ENCODE assay signal across 21 cellular contexts in genomic region chr16:2782583-2783351, GRCh38. TPM values are rescaled to one million over a fixed set of nuclear protein-coding genes. Genes with fewer than 3 reads are reported as not detected.
DNase-seq lines count a peak whose midpoint lies in the region; ATAC-seq, FAIRE-seq and TF ChIP-seq lines count a peak whose summit lies in the region.
"Had no signal": no experiment of that assay in that cellular context is flagged by ENCODE, and none has a peak within 500 bp of the region (broad histone marks: within the 10 kb centered on the region; RNA-seq: fewer than 3 reads in every experiment).

No MANE protein-coding gene starts in this region.

- peak; percentile 30 for DNase-seq in activated naive CD8-positive, alpha-beta T cell treated with anti-CD3 and anti-CD28 coated beads, Interleukin-2, amount 10 ng/mL, durations not matched to agents 7 days and 5 days
- no peak for DNase-seq in activated naive CD8-positive, alpha-beta T cell treated with anti-CD3 and anti-CD28 coated beads, Interleukin-2, amount 50 U/mL, for 24 hours
- DNase-seq in HCT116 (ENCODE audit: low read depth, low spot score) (no peak), K562 (ENCODE audit: extremely low read depth in 1 of 4, low spot score in 3 of 4) (no peak), spleen (peak; percentile 49), NOMO-1 (lab: John Stamatoyannopoulos, UW; ENCODE audit: unreplicated experiment in 2 of 2) (no peak), testis (no peak), NCI-H774 (lab: John Stamatoyannopoulos, UW) (no peak)
- DNase-seq: activated CD8-positive, alpha-beta T cell treated with anti-CD3 and anti-CD28 coated beads, Interleukin-2, amount 10 ng/mL, durations not matched to agents 7 days and 5 days; DND-41; foreskin fibroblast; hippocampal formation; Karpas-422; NCI-H1092 treated with DMSO at 0.1 percent for 48 hours; NCI-H510A; SJCRH30; T-helper 2 cell had no signal

- H3K4me3 Mint-ChIP-seq in activated naive CD8-positive, alpha-beta T cell treated with anti-CD3 and anti-CD28 coated beads, Interleukin-2, amount 10 ng/mL, durations not matched to agents 7 days and 5 days, result no peak overlapping the region
- H3K4me3 Mint-ChIP-seq in activated naive CD8-positive, alpha-beta T cell treated with anti-CD3 and anti-CD28 coated beads, Interleukin-2, amount 50 U/mL, for 24 hours, result no peak overlapping the region
- H3K4me3 Mint-ChIP-seq: activated CD8-positive, alpha-beta T cell treated with anti-CD3 and anti-CD28 coated beads, Interleukin-2, amount 10 ng/mL, durations not matched to agents 7 days and 5 days had no signal

- no peaks in the 10 kb centered on the region for H4K20me1 ChIP-seq in HCT116 (ENCODE audit: insufficient read depth)
- no peaks in the 10 kb centered on the region for H4K20me1 ChIP-seq in K562 (replicated peaks; ENCODE audit: control insufficient read depth, insufficient read depth, low read length)

- H3K9me2 ChIP-seq in HCT116 (ENCODE audit: insufficient read depth), result no peaks in the 10 kb centered on the region

- H3K36me3 ChIP-seq in HCT116 (ENCODE audit: control insufficient read depth in 1 of 2, insufficient read depth in 2 of 2, low read length in 2 of 2) (no peaks in the 10 kb centered on the region), K562 (ENCODE audit: control insufficient read depth, insufficient read depth, low read length) (peaks cover under 1% of the 10 kb centered on the region; the same call in 1 of the 3 replicates), spleen (no peaks in the 10 kb centered on the region), testis (ENCODE audit: low read depth, missing control alignments) (no peaks in the 10 kb centered on the region)
- H3K36me3 ChIP-seq: SJCRH30, thoracic aorta had no signal

- in situ Hi-C loops in K562 (cut with MboI), result no loop called here

- ATAC-seq in activated naive CD8-positive, alpha-beta T cell treated with anti-CD3 and anti-CD28 coated beads, Interleukin-2, amount 10 ng/mL, durations not matched to agents 7 days and 5 days (ENCODE audit: low read depth), result no peak
- no peak for ATAC-seq in activated naive CD8-positive, alpha-beta T cell treated with anti-CD3 and anti-CD28 coated beads, Interleukin-2, amount 50 U/mL, for 24 hours
- ATAC-seq in HCT116 (peak; percentile 49; the same call in 1 of the 2 replicates), K562 (no peak)
- ATAC-seq: activated CD8-positive, alpha-beta T cell treated with anti-CD3 and anti-CD28 coated beads, Interleukin-2, amount 10 ng/mL, durations not matched to agents 7 days and 5 days had no signal

- RAD21 ChIA-PET in HCT116 (lab: Charles Lee; ENCODE audit: low non-redundant PET in 1 of 2, low total read pairs in 2 of 2, uncharacterized antibody in 2 of 2, unreplicated experiment in 2 of 2), result interaction anchor here in 1 of 2 experiments (1.1 kb wide), 1 partner anchor 92 kb away, joined by 10 read pairs; no protein-coding TSS in a partner anchor

- H3K27ac Mint-ChIP-seq in activated naive CD8-positive, alpha-beta T cell treated with anti-CD3 and anti-CD28 coated beads, Interleukin-2, amount 10 ng/mL, durations not matched to agents 7 days and 5 days, result no peak overlapping the region
- no peak overlapping the region for H3K27ac Mint-ChIP-seq in activated naive CD8-positive, alpha-beta T cell treated with anti-CD3 and anti-CD28 coated beads, Interleukin-2, amount 50 U/mL, for 24 hours
- H3K27ac Mint-ChIP-seq: activated CD8-positive, alpha-beta T cell treated with anti-CD3 and anti-CD28 coated beads, Interleukin-2, amount 10 ng/mL, durations not matched to agents 7 days and 5 days had no signal

- H3K36me3 Mint-ChIP-seq in activated naive CD8-positive, alpha-beta T cell treated with anti-CD3 and anti-CD28 coated beads, Interleukin-2, amount 10 ng/mL, durations not matched to agents 7 days and 5 days, result no peaks in the 10 kb centered on the region
- H3K36me3 Mint-ChIP-seq in activated naive CD8-positive, alpha-beta T cell treated with anti-CD3 and anti-CD28 coated beads, Interleukin-2, amount 50 U/mL, for 24 hours (ENCODE audit: low read depth), result peaks cover 4% of the 10 kb centered on the region

- CTCF ChIA-PET in HCT116 (lab: Charles Lee) (no interaction called here), K562 (lab: Yijun Ruan, JAX; ENCODE audit: low intra/inter-chr PET ratio) (no interaction called here)

- no peaks in the 10 kb centered on the region for H3K9me3 Mint-ChIP-seq in activated naive CD8-positive, alpha-beta T cell treated with anti-CD3 and anti-CD28 coated beads, Interleukin-2, amount 10 ng/mL, durations not matched to agents 7 days and 5 days
- no peaks in the 10 kb centered on the region for H3K9me3 Mint-ChIP-seq in activated naive CD8-positive, alpha-beta T cell treated with anti-CD3 and anti-CD28 coated beads, Interleukin-2, amount 50 U/mL, for 24 hours
- H3K9me3 Mint-ChIP-seq: CD8-positive, alpha-beta memory T cell; nephron had no signal

- POLR2A ChIA-PET in activated naive CD8-positive, alpha-beta T cell treated with anti-CD3 and anti-CD28 coated beads, Interleukin-2, amount 10 ng/mL, durations not matched to agents 7 days and 5 days (lab: Charles Lee), result interaction anchor here (1.1 kb wide), 1 partner anchor 100 kb away, joined by 4 read pairs; the partner anchor contains the start of gene FLYWCH2
- POLR2A ChIA-PET in HCT116 (lab: Charles Lee), result no interaction called here
- POLR2A ChIA-PET in K562 (lab: Yijun Ruan, JAX), result interaction anchor here (0.6 to 2.4 kb wide), 3 partner anchors 8 to 29 kb away, joined by 3 to 10 read pairs (median 8); no protein-coding TSS in a partner anchor

- no peaks in the 10 kb centered on the region for H3K9me1 ChIP-seq in K562 (ENCODE audit: control insufficient read depth, insufficient read depth, low read length)

- H3K79me2 ChIP-seq in HCT116 (ENCODE audit: insufficient read depth, low read length) (peaks cover 7% of the 10 kb centered on the region), K562 (ENCODE audit: control insufficient read depth, insufficient read depth, low read length) (peaks cover 9% of the 10 kb centered on the region)

- no peak overlapping the region for H3K4me3 ChIP-seq in HCT116 (replicated peaks in 1 of 2; ENCODE audit: low read depth in 1 of 2, low read length in 2 of 2)
- no peak overlapping the region for H3K4me3 ChIP-seq in K562
- no peak overlapping the region for H3K4me3 ChIP-seq in spleen
- no peak overlapping the region for H3K4me3 ChIP-seq in testis
- H3K4me3 ChIP-seq: SJCRH30, thoracic aorta had no signal

- 66% methylated on average over 17 of the region's 20 CpGs for WGBS in K562 (ENCODE audit: insufficient coverage, low coverage, missing lambda C conversion rate)
- 70 to 84% (median 81%) methylated on average over 13 to 20 of the region's 20 CpGs for WGBS in spleen, 5 donors
- 74 to 75% methylated on average over 19 to 20 of the region's 20 CpGs for WGBS in testis, 2 donors

- H3K27me3 ChIP-seq in HCT116 (ENCODE audit: insufficient read depth, low read length) (no peaks in the 10 kb centered on the region), K562 (ENCODE audit: control insufficient read depth in 2 of 2, insufficient read depth in 2 of 2, low read length in 2 of 2) (peaks cover 0 to 3% of the 10 kb centered on the region in 2 experiments; a peak in 2 of 5 replicates), spleen (replicated peaks in 1 of 7) (peaks cover 0 to 33% (median 22%) of the 10 kb centered on the region in 7 donors), testis (no peaks in the 10 kb centered on the region)
- H3K27me3 ChIP-seq: SJCRH30 had no signal

- BruUV-seq in HCT116 (replicated peaks; lab: Mats Ljungman, UMichigan) (no TSS peak), K562 (replicated peaks; lab: Mats Ljungman, UMichigan) (no TSS peak)

- H3K9ac ChIP-seq in HCT116 (ENCODE audit: low read length), result no peak overlapping the region
- H3K9ac ChIP-seq in K562 (ENCODE audit: insufficient read depth in 1 of 2, low read depth in 2 of 2, low read length in 2 of 2), result peak overlapping the region in 1 of 2 experiments; percentile 43; a peak in 2 of 4 replicates

- peak in 2 of 3 experiments; percentile 15; a peak in 2 of 6 replicates for TF ChIP-seq CTCF in HCT116 (IDR thresholded peaks at IDR 0.05 in 2 of 3, conservative IDR thresholded peaks at IDR 0.05 in 1 of 3; ENCODE audit: borderline replicate concordance in 1 of 3, insufficient read depth in 1 of 3, low read depth in 2 of 3, low read length in 2 of 3)
- TF ChIP-seq CTCF in K562 (IDR thresholded peaks at IDR 0.05 in 2 of 3, conservative IDR thresholded peaks at IDR 0.05 in 1 of 3; ENCODE audit: insufficient read depth in 2 of 3, low read depth in 1 of 3, low read length in 3 of 3), result no peak
- TF ChIP-seq CTCF in spleen (IDR thresholded peaks at IDR 0.05 in 8 of 11, conservative IDR thresholded peaks at IDR 0.05 in 3 of 11), result no peak
- no peak for TF ChIP-seq CTCF in testis (IDR thresholded peaks at IDR 0.05)

- H3K27me3 Mint-ChIP-seq in activated naive CD8-positive, alpha-beta T cell treated with anti-CD3 and anti-CD28 coated beads, Interleukin-2, amount 10 ng/mL, durations not matched to agents 7 days and 5 days, result peaks cover 5% of the 10 kb centered on the region
- H3K27me3 Mint-ChIP-seq in activated naive CD8-positive, alpha-beta T cell treated with anti-CD3 and anti-CD28 coated beads, Interleukin-2, amount 50 U/mL, for 24 hours, result peaks cover 4% of the 10 kb centered on the region

- H3K27ac ChIP-seq in HCT116 (ENCODE audit: low read depth, low read length) (no peak overlapping the region), K562 (ENCODE audit: extremely low read depth, low read depth, low read length) (no peak overlapping the region), spleen (no peak overlapping the region), testis (no peak overlapping the region)
- H3K27ac ChIP-seq: SJCRH30, thoracic aorta had no signal

- TF ChIP-seq POLR2A in HCT116 (IDR thresholded peaks at IDR 0.05; ENCODE audit: borderline replicate concordance, extremely low read depth, insufficient read depth, insufficient read length) (no peak), K562 (conservative IDR thresholded peaks at IDR 0.05) (no peak), spleen (IDR thresholded peaks at IDR 0.05) (no peak), testis (IDR thresholded peaks at IDR 0.05) (no peak)

- H3K4me2 ChIP-seq in HCT116 (ENCODE audit: low read length), result no peak overlapping the region
- H3K4me2 ChIP-seq in K562 (ENCODE audit: insufficient read depth, low read length), result no peak overlapping the region

- H3K9me3 ChIP-seq in HCT116 (ENCODE audit: control insufficient read depth in 1 of 2, insufficient read depth in 1 of 2, low read depth in 1 of 2, low read length in 2 of 2) (no peaks in the 10 kb centered on the region), K562 (replicated peaks; ENCODE audit: control insufficient read depth, insufficient read depth, low read depth, low read length) (no peaks in the 10 kb centered on the region), spleen (no peaks in the 10 kb centered on the region), testis (no peaks in the 10 kb centered on the region)
- H3K9me3 ChIP-seq: SJCRH30, thoracic aorta had no signal

- TF ChIP-seq EP300 in K562 (IDR thresholded peaks at IDR 0.05; ENCODE audit: low read length), result no peak

- TF ChIP-seq RAD21 in HCT116 (IDR thresholded peaks at IDR 0.05; ENCODE audit: low read depth) (no peak), K562 (CRISPR knock-in tag; conservative IDR thresholded peaks at IDR 0.05 in 1 of 2, IDR thresholded peaks at IDR 0.05 in 1 of 2) (no peak)

- H2AFZ ChIP-seq in HCT116 (ENCODE audit: low read depth, low read length, poor library complexity, severe bottlenecking), result no peak overlapping the region
- no peak overlapping the region for H2AFZ ChIP-seq in K562 (ENCODE audit: low read depth, low read length)

- H3K4me1 Mint-ChIP-seq in activated naive CD8-positive, alpha-beta T cell treated with anti-CD3 and anti-CD28 coated beads, Interleukin-2, amount 10 ng/mL, durations not matched to agents 7 days and 5 days, result peaks cover 15% of the 10 kb centered on the region
- peaks cover 19% of the 10 kb centered on the region for H3K4me1 Mint-ChIP-seq in activated naive CD8-positive, alpha-beta T cell treated with anti-CD3 and anti-CD28 coated beads, Interleukin-2, amount 50 U/mL, for 24 hours

- intact Hi-C loops in HCT116 (cut with micrococcal nuclease) (no loop called here), K562 (cut with micrococcal nuclease) (no loop called here), spleen (cut with DNase I; ENCODE audit: low total_unique reads) (no loop called here), testis (cut with DNase I; ENCODE audit: low total_unique reads) (no loop called here)

- H3K4me1 ChIP-seq in HCT116 (ENCODE audit: control insufficient read depth in 1 of 2, insufficient read depth in 2 of 2, low read length in 2 of 2), result peaks cover 10 to 21% of the 10 kb centered on the region in 2 experiments
- peaks cover 4 to 47% of the 10 kb centered on the region in 2 experiments; a peak in 4 of 5 replicates for H3K4me1 ChIP-seq in K562 (replicated peaks in 1 of 2; ENCODE audit: control insufficient read depth in 2 of 2, insufficient read depth in 2 of 2, low read length in 2 of 2)
- H3K4me1 ChIP-seq in spleen, result peaks cover 15 to 40% (median 32%) of the 10 kb centered on the region in 6 donors
- H3K4me1 ChIP-seq in testis, result peaks cover 24% of the 10 kb centered on the region

- FAIRE-seq in K562 (lab: Jason Lieb, UNC), result no peak
- FAIRE-seq: keratinocyte had no signal

RNA-seq across cellular contexts. Expression of gene PRSS33, which starts 4.6 kb away (rescaled TPM):
- under 1 TPM; 0.17 to 0.36 TPM for total RNA-seq in activated naive CD8-positive, alpha-beta T cell treated with anti-CD3 and anti-CD28 coated beads, Interleukin-2, amount 10 ng/mL, durations not matched to agents 7 days and 5 days
- total RNA-seq in HCT116 (2021; ENCODE audit: unreplicated experiment) (not detected), K562 (2014; rRNA removed) (not detected in 2 replicates), K562 (2014; rRNA removed; fragmentation: Illumina TruSeq; extraction: Trizol) (not detected in 2 replicates), K562 (2015; rRNA removed; fragmentation: Illumina TruSeq; extraction: Trizol) (not detected in 2 replicates), K562 (2021) (not detected in 2 replicates), spleen (under 1 TPM in 2 of 7 donors, not detected in 5; 0.32 to 0.67 TPM), testis (under 1 TPM in 1 of 2 donors, not detected in 1; 0.93 TPM)
- 0.08 and 0.09 TPM in 2 replicates for polyA plus RNA-seq in HCT116 (2012)
- total RNA-seq in K562 (2011; cell fraction: chromatin; rRNA removed; ENCODE audit: low replicate concordance), result not detected in 2 replicates
- not detected in 2 replicates for total RNA-seq in K562 (2011; cell fraction: nucleolus; rRNA removed)
- not detected in 2 replicates for total RNA-seq in K562 (2011; cell fraction: nucleoplasm; rRNA removed)
- polyA plus RNA-seq in K562 (2011; rRNA removed) (not detected in 2 replicates), K562 (2014; fragmentation: Illumina TruSeq; extraction: Trizol) (not detected in 2 replicates), K562 (2014; fragmentation: Nextera tagmentation; extraction: Ambion mirVana) (not detected), K562 (2014; rRNA removed) (not detected in 2 replicates), spleen (under 1 TPM in 1 of 3 donors, not detected in 2; 0.03 TPM), testis (ENCODE audit: insufficient read depth, low read depth, low replicate concordance) (4.4 TPM)
- polyA plus RNA-seq in K562 (2011; cell fraction: cytosol; rRNA removed), result not detected in 2 replicates
- polyA plus RNA-seq in K562 (2011; cell fraction: nucleus; rRNA removed), result not detected in 2 replicates
- 0.06 TPM in 1 of 2 replicates, not detected in the other for polyA plus RNA-seq in K562 (2012)
- not detected in 2 replicates for polyA minus RNA-seq in K562 (2011; rRNA and poly(A)+ RNA removed)
- polyA minus RNA-seq in K562 (2011; cell fraction: cytosol; rRNA and poly(A)+ RNA removed), result not detected in 2 replicates
- not detected in 2 replicates for polyA minus RNA-seq in K562 (2011; cell fraction: nucleus; rRNA and poly(A)+ RNA removed)
- total RNA-seq: activated CD8-positive, alpha-beta T cell treated with anti-CD3 and anti-CD28 coated beads, Interleukin-2, amount 10 ng/mL, durations not matched to agents 7 days and 5 days; SJCRH30; thoracic aorta had no signal
- polyA plus RNA-seq: CD8-positive, alpha-beta memory T cell; keratinocyte had no signal

RNA-seq across cellular contexts. Expression of gene ELOB, which starts 5.7 kb away (rescaled TPM):
- total RNA-seq in activated naive CD8-positive, alpha-beta T cell treated with anti-CD3 and anti-CD28 coated beads, Interleukin-2, amount 10 ng/mL, durations not matched to agents 7 days and 5 days, result 100 to 1,000 TPM; 205 to 210 TPM
- 239 TPM for total RNA-seq in HCT116 (2021; ENCODE audit: unreplicated experiment)
- 345 and 434 TPM in 2 replicates for polyA plus RNA-seq in HCT116 (2012)
- 7.2 and 24.7 TPM in 2 replicates for total RNA-seq in K562 (2011; cell fraction: chromatin; rRNA removed; ENCODE audit: low replicate concordance)
- total RNA-seq in K562 (2011; cell fraction: nucleolus; rRNA removed), result 37.5 and 47.0 TPM in 2 replicates
- total RNA-seq in K562 (2011; cell fraction: nucleoplasm; rRNA removed), result 31.9 and 34.9 TPM in 2 replicates
- total RNA-seq in K562 (2014; rRNA removed), result 285 and 395 TPM in 2 replicates
- 29.4 and 63.2 TPM in 2 replicates for total RNA-seq in K562 (2014; rRNA removed; fragmentation: Illumina TruSeq; extraction: Trizol)
- 219 and 223 TPM in 2 replicates for total RNA-seq in K562 (2015; rRNA removed; fragmentation: Illumina TruSeq; extraction: Trizol)
- 237 and 268 TPM in 2 replicates for total RNA-seq in K562 (2021)
- 206 and 220 TPM in 2 replicates for polyA plus RNA-seq in K562 (2011; rRNA removed)
- 693 and 1,390 TPM in 2 replicates for polyA plus RNA-seq in K562 (2011; cell fraction: cytosol; rRNA removed)
- 132 and 211 TPM in 2 replicates for polyA plus RNA-seq in K562 (2011; cell fraction: nucleus; rRNA removed)
- 297 and 487 TPM in 2 replicates for polyA plus RNA-seq in K562 (2012)
- polyA plus RNA-seq in K562 (2014; fragmentation: Illumina TruSeq; extraction: Trizol), result 180 and 344 TPM in 2 replicates
- 100 to 1,000 TPM; 764 to 791 TPM for polyA plus RNA-seq in K562 (2014; fragmentation: Nextera tagmentation; extraction: Ambion mirVana)
- polyA plus RNA-seq in K562 (2014; rRNA removed), result 298 and 313 TPM in 2 replicates
- polyA minus RNA-seq in K562 (2011; rRNA and poly(A)+ RNA removed), result 34.5 and 73.6 TPM in 2 replicates
- polyA minus RNA-seq in K562 (2011; cell fraction: cytosol; rRNA and poly(A)+ RNA removed), result 64.8 and 95.8 TPM in 2 replicates
- 15.5 and 22.3 TPM in 2 replicates for polyA minus RNA-seq in K562 (2011; cell fraction: nucleus; rRNA and poly(A)+ RNA removed)
- total RNA-seq in spleen, result 100 to 1,000 TPM; 128 to 467 (median 134) TPM
- polyA plus RNA-seq in spleen, result 100 to 1,000 TPM; 233 to 378 (median 247) TPM
- 100 to 1,000 TPM; 377 to 381 TPM for total RNA-seq in testis
- polyA plus RNA-seq in testis (ENCODE audit: insufficient read depth, low read depth, low replicate concordance), result 582 TPM

RNA-seq across cellular contexts. Expression of gene PRSS41, which starts 15.5 kb away (rescaled TPM):
- total RNA-seq in activated naive CD8-positive, alpha-beta T cell treated with anti-CD3 and anti-CD28 coated beads, Interleukin-2, amount 10 ng/mL, durations not matched to agents 7 days and 5 days, result not detected
- not detected for total RNA-seq in HCT116 (2021; ENCODE audit: unreplicated experiment)
- not detected in 2 replicates for polyA plus RNA-seq in HCT116 (2012)
- not detected in 2 replicates for total RNA-seq in K562 (2011; cell fraction: chromatin; rRNA removed; ENCODE audit: low replicate concordance)
- not detected in 2 replicates for total RNA-seq in K562 (2011; cell fraction: nucleolus; rRNA removed)
- not detected in 2 replicates for total RNA-seq in K562 (2011; cell fraction: nucleoplasm; rRNA removed)
- total RNA-seq in K562 (2014; rRNA removed), result not detected in 2 replicates
- total RNA-seq in K562 (2014; rRNA removed; fragmentation: Illumina TruSeq; extraction: Trizol), result not detected in 2 replicates
- total RNA-seq in K562 (2015; rRNA removed; fragmentation: Illumina TruSeq; extraction: Trizol), result not detected in 2 replicates
- not detected in 2 replicates for total RNA-seq in K562 (2021)
- not detected in 2 replicates for polyA plus RNA-seq in K562 (2011; rRNA removed)
- not detected in 2 replicates for polyA plus RNA-seq in K562 (2011; cell fraction: cytosol; rRNA removed)
- not detected in 2 replicates for polyA plus RNA-seq in K562 (2011; cell fraction: nucleus; rRNA removed)
- not detected in 2 replicates for polyA plus RNA-seq in K562 (2012)
- polyA plus RNA-seq in K562 (2014; fragmentation: Illumina TruSeq; extraction: Trizol), result not detected in 2 replicates
- polyA plus RNA-seq in K562 (2014; fragmentation: Nextera tagmentation; extraction: Ambion mirVana), result not detected
- polyA plus RNA-seq in K562 (2014; rRNA removed), result not detected in 2 replicates
- polyA minus RNA-seq in K562 (2011; rRNA and poly(A)+ RNA removed), result 0.18 TPM in 1 of 2 replicates, not detected in the other
- not detected in 2 replicates for polyA minus RNA-seq in K562 (2011; cell fraction: cytosol; rRNA and poly(A)+ RNA removed)
- polyA minus RNA-seq in K562 (2011; cell fraction: nucleus; rRNA and poly(A)+ RNA removed), result not detected in 2 replicates
- total RNA-seq in spleen, result not detected
- polyA plus RNA-seq in spleen, result not detected
- total RNA-seq in testis, result 1 to 10 TPM in 1 of 2 donors, under 1 TPM in 1; 0.43 to 2.1 TPM
- polyA plus RNA-seq in testis (ENCODE audit: insufficient read depth, low read depth, low replicate concordance), result 0.88 TPM
- total RNA-seq: activated CD8-positive, alpha-beta T cell treated with anti-CD3 and anti-CD28 coated beads, Interleukin-2, amount 10 ng/mL, durations not matched to agents 7 days and 5 days; CD8-positive, alpha-beta memory T cell; SJCRH30; thoracic aorta had no signal
- polyA plus RNA-seq: CD8-positive, alpha-beta memory T cell; keratinocyte had no signal

RNA-seq across cellular contexts. Expression of gene SRRM2, which starts 30.3 kb away (rescaled TPM):
- total RNA-seq in activated naive CD8-positive, alpha-beta T cell treated with anti-CD3 and anti-CD28 coated beads, Interleukin-2, amount 10 ng/mL, durations not matched to agents 7 days and 5 days, result 100 to 1,000 TPM; 740 to 773 TPM
- total RNA-seq in HCT116 (2021; ENCODE audit: unreplicated experiment), result 541 TPM
- 558 and 559 TPM in 2 replicates for polyA plus RNA-seq in HCT116 (2012)
- total RNA-seq in K562 (2011; cell fraction: chromatin; rRNA removed; ENCODE audit: low replicate concordance), result 1,596 and 1,670 TPM in 2 replicates
- total RNA-seq in K562 (2011; cell fraction: nucleolus; rRNA removed), result 1,139 and 1,167 TPM in 2 replicates
- total RNA-seq in K562 (2011; cell fraction: nucleoplasm; rRNA removed), result 1,487 and 2,488 TPM in 2 replicates
- 81.1 and 85.3 TPM in 2 replicates for total RNA-seq in K562 (2014; rRNA removed)
- total RNA-seq in K562 (2014; rRNA removed; fragmentation: Illumina TruSeq; extraction: Trizol), result 79.2 and 79.9 TPM in 2 replicates
- 70.6 and 91.2 TPM in 2 replicates for total RNA-seq in K562 (2015; rRNA removed; fragmentation: Illumina TruSeq; extraction: Trizol)
- total RNA-seq in K562 (2021), result 413 and 466 TPM in 2 replicates
- polyA plus RNA-seq in K562 (2011; rRNA removed), result 82.5 and 179 TPM in 2 replicates
- polyA plus RNA-seq in K562 (2011; cell fraction: cytosol; rRNA removed), result 102 and 119 TPM in 2 replicates
- 1,748 and 2,419 TPM in 2 replicates for polyA plus RNA-seq in K562 (2011; cell fraction: nucleus; rRNA removed)
- polyA plus RNA-seq in K562 (2012), result 391 and 584 TPM in 2 replicates
- polyA plus RNA-seq in K562 (2014; fragmentation: Illumina TruSeq; extraction: Trizol), result 517 and 558 TPM in 2 replicates
- 10 to 100 TPM; 26.7 to 27.6 TPM for polyA plus RNA-seq in K562 (2014; fragmentation: Nextera tagmentation; extraction: Ambion mirVana)
- polyA plus RNA-seq in K562 (2014; rRNA removed), result 463 and 563 TPM in 2 replicates
- polyA minus RNA-seq in K562 (2011; rRNA and poly(A)+ RNA removed), result 72.4 and 72.8 TPM in 2 replicates
- polyA minus RNA-seq in K562 (2011; cell fraction: cytosol; rRNA and poly(A)+ RNA removed), result 155 and 244 TPM in 2 replicates
- polyA minus RNA-seq in K562 (2011; cell fraction: nucleus; rRNA and poly(A)+ RNA removed), result 233 and 249 TPM in 2 replicates
- 100 to 1,000 TPM; 590 to 922 (median 875) TPM for total RNA-seq in spleen
- polyA plus RNA-seq in spleen, result 1,000 to 10,000 TPM in 1 of 3 donors, 100 to 1,000 TPM in 2; 239 to 1,169 (median 672) TPM
- 100 to 1,000 TPM; 446 to 738 TPM for total RNA-seq in testis
- 526 TPM for polyA plus RNA-seq in testis (ENCODE audit: insufficient read depth, low read depth, low replicate concordance)

RNA-seq across cellular contexts. Expression of gene PRSS21, which starts 34.3 kb away (rescaled TPM):
- total RNA-seq in activated naive CD8-positive, alpha-beta T cell treated with anti-CD3 and anti-CD28 coated beads, Interleukin-2, amount 10 ng/mL, durations not matched to agents 7 days and 5 days, result 1 to 10 TPM; 5.6 to 6.9 TPM
- total RNA-seq in HCT116 (2021; ENCODE audit: unreplicated experiment), result 0.39 TPM
- polyA plus RNA-seq in HCT116 (2012), result not detected in 2 replicates
- 205 and 513 TPM in 2 replicates for total RNA-seq in K562 (2011; cell fraction: chromatin; rRNA removed; ENCODE audit: low replicate concordance)
- total RNA-seq in K562 (2011; cell fraction: nucleolus; rRNA removed), result 438 and 448 TPM in 2 replicates
- total RNA-seq in K562 (2011; cell fraction: nucleoplasm; rRNA removed), result 292 and 307 TPM in 2 replicates
- 61.3 and 77.8 TPM in 2 replicates for total RNA-seq in K562 (2014; rRNA removed)
- 41.5 and 43.6 TPM in 2 replicates for total RNA-seq in K562 (2014; rRNA removed; fragmentation: Illumina TruSeq; extraction: Trizol)
- 41.7 and 43.7 TPM in 2 replicates for total RNA-seq in K562 (2015; rRNA removed; fragmentation: Illumina TruSeq; extraction: Trizol)
- 113 and 121 TPM in 2 replicates for total RNA-seq in K562 (2021)
- polyA plus RNA-seq in K562 (2011; rRNA removed), result 112 and 157 TPM in 2 replicates
- 149 and 221 TPM in 2 replicates for polyA plus RNA-seq in K562 (2011; cell fraction: cytosol; rRNA removed)
- polyA plus RNA-seq in K562 (2011; cell fraction: nucleus; rRNA removed), result 780 and 951 TPM in 2 replicates
- polyA plus RNA-seq in K562 (2012), result 109 and 148 TPM in 2 replicates
- polyA plus RNA-seq in K562 (2014; fragmentation: Illumina TruSeq; extraction: Trizol), result 76.1 and 104 TPM in 2 replicates
- polyA plus RNA-seq in K562 (2014; fragmentation: Nextera tagmentation; extraction: Ambion mirVana), result 10 to 100 TPM; 12.1 to 21.0 TPM
- 106 and 107 TPM in 2 replicates for polyA plus RNA-seq in K562 (2014; rRNA removed)
- 23.0 and 37.7 TPM in 2 replicates for polyA minus RNA-seq in K562 (2011; rRNA and poly(A)+ RNA removed)
- polyA minus RNA-seq in K562 (2011; cell fraction: cytosol; rRNA and poly(A)+ RNA removed), result 26.8 and 31.8 TPM in 2 replicates
- 53.4 and 78.8 TPM in 2 replicates for polyA minus RNA-seq in K562 (2011; cell fraction: nucleus; rRNA and poly(A)+ RNA removed)
- total RNA-seq in spleen, result 1 to 10 TPM in 6 of 7 donors, under 1 TPM in 1; 0.81 to 4.9 (median 1.5) TPM
- 1 to 10 TPM in 2 of 3 donors, under 1 TPM in 1; 0.49 to 3.4 (median 1.8) TPM for polyA plus RNA-seq in spleen
- 100 to 1,000 TPM in 1 of 2 donors, 10 to 100 TPM in 1; 62.5 to 130 TPM for total RNA-seq in testis
- polyA plus RNA-seq in testis (ENCODE audit: insufficient read depth, low read depth, low replicate concordance), result 153 TPM
- total RNA-seq: SJCRH30 had no signal

Comparison
In these comparisons a context has a peak if more than half of its experiments do, and no peak if none do; other contexts are left out.
1. DNase-seq: peak in activated naive CD8-positive, alpha-beta T cell treated with anti-CD3 and anti-CD28 coated beads, Interleukin-2, amount 10 ng/mL, durations not matched to agents 7 days and 5 days (single experiment) and spleen (single experiment); none in activated naive CD8-positive, alpha-beta T cell treated with anti-CD3 and anti-CD28 coated beads, Interleukin-2, amount 50 U/mL, for 24 hours (single experiment), HCT116 (single experiment), K562 (0 of 4), NOMO-1 (0 of 2), testis (single experiment) and NCI-H774 (single experiment).
2. CTCF ChIP-seq: peak in HCT116 (2 of 3); none in K562 (0 of 3), spleen (0 of 11) and testis (0 of 3).